ENCODE assay signal across 26 cellular contexts in the genomic region with DNA sequence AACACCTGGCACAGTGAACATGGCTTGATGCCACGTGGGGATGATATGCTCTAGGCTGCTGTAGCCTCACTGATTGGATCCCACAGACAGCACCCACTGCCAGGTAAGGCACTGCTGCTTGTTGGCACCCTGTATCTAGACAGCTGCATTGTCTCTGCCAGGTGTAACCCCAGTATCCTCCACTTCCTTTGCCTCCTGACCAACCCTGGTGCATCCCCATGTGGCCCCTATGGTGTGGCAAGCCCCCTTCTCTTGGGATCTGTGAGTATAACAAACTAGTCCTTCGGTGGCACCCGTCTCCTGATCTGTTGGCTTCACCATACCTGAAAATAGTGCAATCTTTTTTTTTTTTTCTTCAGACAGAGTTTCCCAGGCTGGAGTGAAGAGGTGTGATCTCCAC. TPM values are rescaled to one million over a fixed set of nuclear protein-coding genes. Genes with fewer than 3 reads are reported as not detected.
"Had no signal": no experiment of that assay in that cellular context is flagged by ENCODE, and none has a peak within 500 bp of the region (broad histone marks: within the 10 kb centered on the region; RNA-seq: fewer than 3 reads in every experiment).

No MANE protein-coding gene starts in this region.

- H3K4me1 ChIP-seq: lower lobe of right lung, testis, upper lobe of left lung had no signal

- DNase-seq: activated CD4-positive, alpha-beta T cell treated with anti-CD3 and anti-CD28 coated beads, Interleukin-2, amount 50 U/mL, for 4 hours; activated gamma-delta T cell treated with Interleukin-2 at 50 U/mL for 16 hours; activated T-cell treated with anti-CD3 and anti-CD28 coated beads for 4 hours; amygdala; foreskin melanocyte; glutamatergic neuron; hippocampal formation; islet precursor cell; lower lobe of right lung; midbrain; occipital lobe; stimulated activated CD4-positive, alpha-beta T cell treated with anti-CD3 and anti-CD28 coated beads, Interleukin-15, amount 100 ng/mL, for 24 hours; stimulated activated CD4-positive, alpha-beta T cell treated with anti-CD3 and anti-CD28 coated beads, Interleukin-2, amount 100 ng/mL, for 48 hours; stomach; testis; upper lobe of left lung had no signal

- H3K9me3 ChIP-seq: lower lobe of right lung, testis, upper lobe of left lung had no signal

- H3K4me3 ChIP-seq: lower lobe of right lung, skin epidermis, stomach, testis, upper lobe of left lung had no signal

- H3K27me3 ChIP-seq: testis, upper lobe of left lung had no signal

- H3K9me3 Mint-ChIP-seq: activated T-helper 1 cell treated with anti-CD3 and anti-CD28 coated beads, Interleukin-12 subunit alpha, Interleukin-12 subunit beta, Interleukin-2, Interleukin-4 antibody, amounts not matched to agents 30 ng/mL and 10 ng/mL and 1 ng/mL, durations not matched to agents 14 hours and 24 hours and 36 hours; endodermal cell had no signal

- H3K4me3 Mint-ChIP-seq: activated naive CD8-positive, alpha-beta T cell; activated T-helper 1 cell treated with anti-CD3 and anti-CD28 coated beads, Interleukin-12 subunit alpha, Interleukin-12 subunit beta, Interleukin-2, Interleukin-4 antibody, amounts not matched to agents 30 ng/mL and 10 ng/mL and 1 ng/mL, durations not matched to agents 14 hours and 24 hours and 36 hours; endodermal cell had no signal

- H3K36me3 Mint-ChIP-seq: activated naive CD8-positive, alpha-beta T cell had no signal

- H3K27ac ChIP-seq: lower lobe of right lung, skin epidermis, stomach, testis, upper lobe of left lung had no signal

- ATAC-seq: lower lobe of right lung had no signal

- H3K27me3 Mint-ChIP-seq: activated naive CD8-positive, alpha-beta T cell had no signal

- H3K27ac Mint-ChIP-seq: activated naive CD8-positive, alpha-beta T cell; activated T-helper 1 cell treated with anti-CD3 and anti-CD28 coated beads, Interleukin-12 subunit alpha, Interleukin-12 subunit beta, Interleukin-2, Interleukin-4 antibody, amounts not matched to agents 30 ng/mL and 10 ng/mL and 1 ng/mL, durations not matched to agents 14 hours and 24 hours and 36 hours; endodermal cell had no signal

- H3K36me3 ChIP-seq: lower lobe of right lung, stomach, upper lobe of left lung had no signal

RNA-seq across cellular contexts. Expression of a gene that starts 11.1 kb away (rescaled TPM):
- total RNA-seq: activated T-helper 1 cell treated with anti-CD3 and anti-CD28 coated beads, Interleukin-12 subunit alpha, Interleukin-12 subunit beta, Interleukin-2, Interleukin-4 antibody, amounts not matched to agents 30 ng/mL and 10 ng/mL and 1 ng/mL, durations not matched to agents 14 hours and 24 hours and 36 hours; cardiac septum; endodermal cell; epithelial cell of proximal tubule; lower lobe of right lung; myocyte; occipital lobe; posterior vena cava; stomach; T-helper 2 cell treated with Interferon-gamma antibody and Interleukin-4, amounts not matched to agents 100 ng/mL and 5 ng/mL, for 36 hours; upper lobe of left lung had no signal
- polyA plus RNA-seq: neural cell, stomach had no signal
